ENCODE assay signal across 9 cellular contexts in genomic region chr1:171487038-171487437, GRCh38. TPM values are rescaled to one million over a fixed set of nuclear protein-coding genes. Genes with fewer than 3 reads are reported as not detected.
DNase-seq lines count a peak whose midpoint lies in the region; ATAC-seq lines count a peak whose summit lies in the region.
"Had no signal": no experiment of that assay in that cellular context is flagged by ENCODE, and none has a peak within 500 bp of the region (broad histone marks: within the 10 kb centered on the region; RNA-seq: fewer than 3 reads in every experiment).

No MANE protein-coding gene starts in this region.

- peaks cover 7% of the 10 kb centered on the region for H3K4me1 ChIP-seq in stomach smooth muscle (ENCODE audit: control insufficient read depth, insufficient read depth, low read length)

- H3K9me3 ChIP-seq in iPS-18c (ENCODE audit: control insufficient read depth, insufficient read depth, low read length) (no peaks in the 10 kb centered on the region), stomach smooth muscle (ENCODE audit: control insufficient read depth in 2 of 2, low read length in 2 of 2) (no peaks in the 10 kb centered on the region)

- peak overlapping the region; percentile 82 for H3K4me3 Mint-ChIP-seq in activated CD4-positive, alpha-beta T cell treated with anti-CD3 and anti-CD28 coated beads for 36 hours
- H3K4me3 Mint-ChIP-seq in activated CD8-positive, alpha-beta T cell treated with anti-CD3 and anti-CD28 coated beads, Interleukin-2, amount 10 ng/mL, durations not matched to agents 7 days and 5 days, result peak overlapping the region; percentile 90

- peaks cover 54% of the 10 kb centered on the region for H3K4me1 Mint-ChIP-seq in activated CD4-positive, alpha-beta T cell treated with anti-CD3 and anti-CD28 coated beads for 36 hours
- H3K4me1 Mint-ChIP-seq in activated CD8-positive, alpha-beta T cell treated with anti-CD3 and anti-CD28 coated beads, Interleukin-2, amount 10 ng/mL, durations not matched to agents 7 days and 5 days (ENCODE audit: low read depth), result peaks cover 52% of the 10 kb centered on the region

- H3K9me3 Mint-ChIP-seq in activated CD4-positive, alpha-beta T cell treated with anti-CD3 and anti-CD28 coated beads for 36 hours (ENCODE audit: low read depth), result no peaks in the 10 kb centered on the region
- H3K9me3 Mint-ChIP-seq in activated CD8-positive, alpha-beta T cell treated with anti-CD3 and anti-CD28 coated beads, Interleukin-2, amount 10 ng/mL, durations not matched to agents 7 days and 5 days (ENCODE audit: insufficient read depth), result no peaks in the 10 kb centered on the region

- CTCF ChIA-PET in activated CD4-positive, alpha-beta T cell treated with anti-CD3 and anti-CD28 coated beads for 36 hours (lab: Charles Lee), result interaction anchor here (0.5 to 1.6 kb wide), 4 partner anchors 9 to 27 kb away, joined by 3 to 6 read pairs (median 4); no protein-coding TSS in a partner anchor
- CTCF ChIA-PET in activated CD8-positive, alpha-beta T cell treated with anti-CD3 and anti-CD28 coated beads, Interleukin-2, amount 10 ng/mL, durations not matched to agents 7 days and 5 days (lab: Charles Lee), result interaction anchor here (1.0 to 4.2 kb wide), 4 partner anchors 15 to 29 kb away, joined by 3 to 31 read pairs (median 6); no protein-coding TSS in a partner anchor

- H3K27ac Mint-ChIP-seq in activated CD4-positive, alpha-beta T cell treated with anti-CD3 and anti-CD28 coated beads for 36 hours, result peak overlapping the region; percentile 95
- H3K27ac Mint-ChIP-seq in activated CD8-positive, alpha-beta T cell treated with anti-CD3 and anti-CD28 coated beads, Interleukin-2, amount 10 ng/mL, durations not matched to agents 7 days and 5 days, result peak overlapping the region; percentile 93

- no peak overlapping the region for H3K27ac ChIP-seq in stomach smooth muscle (ENCODE audit: low read length)

- peak overlapping the region; percentile 94 to 100 for H3K9ac ChIP-seq in stomach smooth muscle (ENCODE audit: low read length in 2 of 2)

- H3K27me3 Mint-ChIP-seq in activated CD4-positive, alpha-beta T cell treated with anti-CD3 and anti-CD28 coated beads for 36 hours, result no peaks in the 10 kb centered on the region
- no peaks in the 10 kb centered on the region for H3K27me3 Mint-ChIP-seq in activated CD8-positive, alpha-beta T cell treated with anti-CD3 and anti-CD28 coated beads, Interleukin-2, amount 10 ng/mL, durations not matched to agents 7 days and 5 days (ENCODE audit: low read depth)

- no peak for ATAC-seq in activated CD4-positive, alpha-beta T cell treated with anti-CD3 and anti-CD28 coated beads for 36 hours
- ATAC-seq in activated CD8-positive, alpha-beta T cell treated with anti-CD3 and anti-CD28 coated beads, Interleukin-2, amount 10 ng/mL, durations not matched to agents 7 days and 5 days, result no peak
- ATAC-seq in GM21576 (IDR thresholded peaks at IDR 0.05; ENCODE audit: unreplicated experiment) (no peak), GM18858 (IDR thresholded peaks at IDR 0.05; ENCODE audit: unreplicated experiment) (no peak)

- H3K36me3 ChIP-seq in stomach smooth muscle (ENCODE audit: control insufficient read depth in 2 of 2, insufficient read depth in 2 of 2, low read length in 2 of 2), result no peaks in the 10 kb centered on the region

- intact Hi-C loops in activated CD4-positive, alpha-beta T cell treated with anti-CD3 and anti-CD28 coated beads for 36 hours (cut with DNase I, micrococcal nuclease), result loop anchor here (5.0 kb wide), 4 partner anchors 35 to 1045 kb away; partner anchors contain the start of genes GORAB (in 2 of the 2) and SUCO (in 1 of the 2)

- peaks cover 42% of the 10 kb centered on the region for H3K36me3 Mint-ChIP-seq in activated CD4-positive, alpha-beta T cell treated with anti-CD3 and anti-CD28 coated beads for 36 hours (ENCODE audit: low read depth)
- H3K36me3 Mint-ChIP-seq in activated CD8-positive, alpha-beta T cell treated with anti-CD3 and anti-CD28 coated beads, Interleukin-2, amount 10 ng/mL, durations not matched to agents 7 days and 5 days (ENCODE audit: low read depth), result peaks cover 38% of the 10 kb centered on the region

- POLR2A ChIA-PET in activated CD4-positive, alpha-beta T cell treated with anti-CD3 and anti-CD28 coated beads for 36 hours (lab: Charles Lee), result interaction anchor here (1.0 to 1.3 kb wide), 2 partner anchors 15 to 26 kb away, joined by 3 to 4 read pairs; no protein-coding TSS in a partner anchor
- POLR2A ChIA-PET in activated CD8-positive, alpha-beta T cell treated with anti-CD3 and anti-CD28 coated beads, Interleukin-2, amount 10 ng/mL, durations not matched to agents 7 days and 5 days (lab: Charles Lee), result interaction anchor here (0.9 to 3.6 kb wide), 5 partner anchors 9 to 255 kb away, joined by 4 to 30 read pairs (median 7); partner anchors contain the start of gene VAMP4

- no peaks in the 10 kb centered on the region for H3K27me3 ChIP-seq in stomach smooth muscle (ENCODE audit: control insufficient read depth in 1 of 2, insufficient read depth in 2 of 2, low read length in 2 of 2)

- DNase-seq in activated CD4-positive, alpha-beta T cell treated with anti-CD3 and anti-CD28 coated beads for 36 hours, result no peak
- DNase-seq in activated CD4-positive, alpha-beta T cell treated with anti-CD3 and anti-CD28 coated beads for 1 hour, result no peak
- DNase-seq in activated CD8-positive, alpha-beta T cell treated with anti-CD3 and anti-CD28 coated beads, Interleukin-2, amount 10 ng/mL, durations not matched to agents 7 days and 5 days, result no peak
- no peak for DNase-seq in effector CD8-positive, alpha-beta T cell (lab: John Stamatoyannopoulos, UW)
- DNase-seq: AML-193 had no signal

- H3K4me3 ChIP-seq in iPS-18c (ENCODE audit: insufficient read depth, low read depth, low read length) (peak overlapping the region; percentile 70; the same call in 1 of the 2 replicates), stomach smooth muscle (ENCODE audit: low read length in 2 of 2) (peak overlapping the region; percentile 90 to 99)

RNA-seq across cellular contexts. Expression of gene PRRC2C, which starts 1.7 kb away (rescaled TPM):
- 100 to 1,000 TPM; 233 to 351 TPM for total RNA-seq in activated CD4-positive, alpha-beta T cell treated with anti-CD3 and anti-CD28 coated beads for 36 hours
- 100 to 1,000 TPM; 222 to 228 TPM for total RNA-seq in activated CD8-positive, alpha-beta T cell treated with anti-CD3 and anti-CD28 coated beads, Interleukin-2, amount 10 ng/mL, durations not matched to agents 7 days and 5 days
